11 cellular contexts compared by ENCODE assay signal in the genomic region with DNA sequence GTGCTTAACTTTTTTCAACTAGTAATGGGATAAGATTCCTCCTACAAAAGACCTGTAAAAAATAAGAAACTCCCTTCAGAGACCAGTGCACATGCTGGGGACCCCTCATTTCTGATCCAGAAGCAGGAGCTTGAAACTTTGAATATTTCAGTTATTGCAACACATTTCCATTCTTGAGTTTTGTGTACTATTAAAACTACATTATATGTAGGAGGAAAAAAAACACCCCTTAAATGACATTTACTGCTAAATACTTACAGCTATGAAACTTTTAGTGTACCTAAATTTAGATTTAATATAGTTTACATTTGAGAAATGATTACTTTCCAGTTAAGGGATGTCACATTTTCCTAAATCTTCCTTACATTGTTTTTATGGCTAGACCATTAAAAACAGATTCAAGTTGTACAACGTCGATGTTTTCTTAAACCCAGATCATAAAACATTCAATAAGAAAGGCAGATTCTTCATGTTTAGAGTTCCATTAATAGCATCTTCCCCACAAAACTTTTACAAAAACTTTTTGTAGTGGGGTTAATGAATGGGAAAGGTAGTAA. TPM values are rescaled to one million over a fixed set of nuclear protein-coding genes. Genes with fewer than 3 reads are reported as not detected.
DNase-seq lines count a peak whose midpoint lies in the region; ATAC-seq and TF ChIP-seq lines count a peak whose summit lies in the region.
"Had no signal": no experiment of that assay in that cellular context is flagged by ENCODE, and none has a peak within 500 bp of the region (broad histone marks: within the 10 kb centered on the region; RNA-seq: fewer than 3 reads in every experiment).

No MANE protein-coding gene starts in this region.

- DNase-seq in right atrium auricular region (ENCODE audit: low spot score): no peak
- DNase-seq in cardiac septum (ENCODE audit: low spot score): no peak
- no peak for DNase-seq in esophagus squamous epithelium (lab: John Stamatoyannopoulos, UW)
- no peak for DNase-seq in osteoblast (ENCODE audit: insufficient read length, low spot score, missing footprints)
- no peak for DNase-seq in NCI-H524 treated with DMSO at 0.1 percent for 48 hours (lab: John Stamatoyannopoulos, UW)
- DNase-seq in NCI-H774 (lab: John Stamatoyannopoulos, UW): no peak
- DNase-seq in stimulated activated CD4-positive, alpha-beta T cell treated with anti-CD3 and anti-CD28 coated beads, Interleukin-4, amount 100 ng/mL, for 4 hours: no peak
- DNase-seq: activated CD4-positive, alpha-beta T cell treated with anti-CD3 and anti-CD28 coated beads, Interleukin-2, amount 50 U/mL, for 1 hour had no signal

- no peak for ATAC-seq in HG02759 (IDR thresholded peaks at IDR 0.05; ENCODE audit: unreplicated experiment)
- ATAC-seq: esophagus mucosa had no signal

- H3K36me3 ChIP-seq in right atrium auricular region (peaks cover 9% of the 10 kb centered on the region), esophagus squamous epithelium (peaks cover 0 to 25% (median 6%) of the 10 kb centered on the region in 3 donors), osteoblast (ENCODE audit: insufficient read depth, low read length) (peaks cover 13% of the 10 kb centered on the region)

- H3K4me1 ChIP-seq in right atrium auricular region (peaks cover 0 to 30% of the 10 kb centered on the region in 2 donors), esophagus squamous epithelium (peaks cover 11 to 64% (median 39%) of the 10 kb centered on the region in 3 donors), osteoblast (ENCODE audit: insufficient read depth, low read length) (peaks cover 41% of the 10 kb centered on the region)

- 16 to 24% methylated on average over 2 of the region's 2 CpGs for WGBS in esophagus squamous epithelium, 2 donors

- H2AFZ ChIP-seq in osteoblast (ENCODE audit: low read length): no peak overlapping the region

- H3K27ac ChIP-seq in right atrium auricular region (peak overlapping the region; percentile 17 to 20), esophagus squamous epithelium (peak overlapping the region; percentile 54 to 99 (median 97)), osteoblast (ENCODE audit: low read depth, low read length) (peak overlapping the region; percentile 84)

- H3K4me2 ChIP-seq in osteoblast (ENCODE audit: insufficient read depth, low read length): peak overlapping the region; percentile 85

- TF ChIP-seq CTCF in right atrium auricular region (IDR thresholded peaks at IDR 0.05): no peak
- no peak for TF ChIP-seq CTCF in esophagus squamous epithelium (IDR thresholded peaks at IDR 0.05)
- TF ChIP-seq CTCF in osteoblast (IDR thresholded peaks at IDR 0.05; ENCODE audit: extremely low read depth, low read depth, low read length): no peak

- H3K9me3 ChIP-seq in right atrium auricular region (no peaks in the 10 kb centered on the region), esophagus squamous epithelium (no peaks in the 10 kb centered on the region), osteoblast (ENCODE audit: low read depth, low read length) (no peaks in the 10 kb centered on the region)

- intact Hi-C loops in cardiac septum (cut with DNase I) (no loop called here), esophagus squamous epithelium (cut with DNase I) (loop anchor here (10.0 kb wide), 1 partner anchor 129 kb away; no protein-coding TSS in a partner anchor)

- H4K20me1 ChIP-seq in osteoblast (ENCODE audit: insufficient read depth, low read length): no peaks in the 10 kb centered on the region

- no peak for TF ChIP-seq POLR2A in esophagus squamous epithelium (IDR thresholded peaks at IDR 0.05)

- H3K4me3 ChIP-seq in right atrium auricular region (peak overlapping the region in 1 of 2 donors; percentile 88), esophagus squamous epithelium (peak overlapping the region; percentile 78 to 98 (median 83)), osteoblast (ENCODE audit: insufficient read depth, low read length) (peak overlapping the region; percentile 90)

- H3K27me3 ChIP-seq in right atrium auricular region (no peaks in the 10 kb centered on the region), esophagus squamous epithelium (no peaks in the 10 kb centered on the region), osteoblast (ENCODE audit: insufficient read depth, low read length) (no peaks in the 10 kb centered on the region)

- H3K79me2 ChIP-seq in osteoblast (ENCODE audit: insufficient read depth, low read length): peaks cover 76% of the 10 kb centered on the region

RNA-seq across cellular contexts. Expression of gene LRIG3, which starts 4.1 kb away (rescaled TPM):
- total RNA-seq in right atrium auricular region (10 to 100 TPM in 1 of 2 donors, 1 to 10 TPM in 1; 7.3 to 14.6 TPM), cardiac septum (6.1 TPM), esophagus squamous epithelium (100 to 1,000 TPM in 1 of 4 donors, 10 to 100 TPM in 3; 32.1 to 124 (median 42.4) TPM), osteoblast (85.0 and 96.1 TPM in 2 replicates)
- total RNA-seq: B cell had no signal

Comparison
In these comparisons a context has a peak if more than half of its experiments do, and no peak if none do; other contexts are left out.
1. H3K27ac ChIP-seq: peak in every context shown above with its lines; median percentile 97 in esophagus squamous epithelium; 84 in osteoblast; 18 in right atrium auricular region.